28 cellular contexts compared by ENCODE assay signal in genomic region chr5:55498466-55498865, GRCh38.
"Had no signal": no experiment of that assay in that cellular context is flagged by ENCODE, and none has a peak within 500 bp of the region (broad histone marks: within the 10 kb centered on the region; RNA-seq: fewer than 3 reads in every experiment).

No MANE protein-coding gene starts in this region.

- H3K27me3 Mint-ChIP-seq: activated CD4-positive, alpha-beta memory T cell treated with anti-CD3 and anti-CD28 coated beads for 36 hours; activated CD4-positive, alpha-beta T cell treated with anti-CD3 and anti-CD28 coated beads, Interleukin-2, amount 10 ng/mL, durations not matched to agents 24 days and 14 days; activated naive CD4-positive, alpha-beta T cell treated with anti-CD3 and anti-CD28 coated beads, Interleukin-2, amount 10 ng/mL, durations not matched to agents 7 days and 5 days; activated naive CD8-positive, alpha-beta T cell treated with anti-CD3 and anti-CD28 coated beads, Interleukin-2, amount 10 ng/mL, durations not matched to agents 7 days and 5 days; brain; effector memory CD8-positive, alpha-beta T cell; naive thymus-derived CD4-positive, alpha-beta T cell had no signal

- H3K27me3 ChIP-seq: ascending aorta, ovary, right atrium auricular region, transverse colon, uterus had no signal

- H3K36me3 Mint-ChIP-seq: activated CD4-positive, alpha-beta memory T cell treated with anti-CD3 and anti-CD28 coated beads for 36 hours; mesothelial cell of epicardium had no signal

- H3K4me3 ChIP-seq: ascending aorta, left ventricle myocardium inferior, ovary, right atrium auricular region, transverse colon, uterus had no signal

- DNase-seq: activated CD4-positive, alpha-beta memory T cell treated with anti-CD3 and anti-CD28 coated beads for 36 hours; activated CD4-positive, alpha-beta T cell treated with anti-CD3 and anti-CD28 coated beads, Interleukin-2, amount 10 ng/mL, durations not matched to agents 24 days and 14 days; activated CD4-positive, CD25-positive, alpha-beta regulatory T cell treated with anti-CD3 and anti-CD28 coated beads, Interleukin-2, amount 50 U/mL, for 72 hours; activated CD8-positive, alpha-beta memory T cell treated with anti-CD3 and anti-CD28 coated beads, Interleukin-2, amount 50 U/mL, for 4 hours; activated effector memory CD4-positive, alpha-beta T cell treated with anti-CD3 and anti-CD28 coated beads, Interleukin-2, amount 50 U/mL, for 16 hours; activated naive CD4-positive, alpha-beta T cell treated with anti-CD3 and anti-CD28 coated beads, Interleukin-2, amount 10 ng/mL, durations not matched to agents 7 days and 5 days; activated naive CD8-positive, alpha-beta T cell treated with anti-CD3 and anti-CD28 coated beads, Interleukin-2, amount 10 ng/mL, durations not matched to agents 7 days and 5 days; activated T-cell treated with anti-CD3 and anti-CD28 coated beads, Interleukin-2, amount 50 U/mL, for 1 hour; cortex of kidney; effector memory CD8-positive, alpha-beta T cell; foreskin fibroblast; head of caudate nucleus; hypothalamus; left ventricle myocardium inferior; naive thymus-derived CD4-positive, alpha-beta T cell; ovary; stimulated activated CD4-positive, alpha-beta T cell treated with anti-CD3 and anti-CD28 coated beads, Interleukin-2, amount 100 ng/mL, for 48 hours; stimulated activated naive CD4-positive, alpha-beta T cell treated with Interleukin-2 at 50 U/mL for 16 hours; T-helper 9 cell; transverse colon; uterus; WERI-Rb-1 had no signal

- H3K4me3 Mint-ChIP-seq: activated CD4-positive, alpha-beta memory T cell treated with anti-CD3 and anti-CD28 coated beads for 36 hours; activated CD4-positive, alpha-beta T cell treated with anti-CD3 and anti-CD28 coated beads, Interleukin-2, amount 10 ng/mL, durations not matched to agents 24 days and 14 days; activated naive CD4-positive, alpha-beta T cell treated with anti-CD3 and anti-CD28 coated beads, Interleukin-2, amount 10 ng/mL, durations not matched to agents 7 days and 5 days; activated naive CD8-positive, alpha-beta T cell treated with anti-CD3 and anti-CD28 coated beads, Interleukin-2, amount 10 ng/mL, durations not matched to agents 7 days and 5 days; activated T-helper 1 cell treated with anti-CD3 and anti-CD28 coated beads, Interleukin-12 subunit alpha, Interleukin-12 subunit beta, Interleukin-2, Interleukin-4 antibody, amounts not matched to agents 30 ng/mL and 10 ng/mL and 1 ng/mL, durations not matched to agents 14 hours and 24 hours and 36 hours; brain; effector memory CD8-positive, alpha-beta T cell; mesothelial cell of epicardium; naive thymus-derived CD4-positive, alpha-beta T cell; T-helper 1 cell treated with Interleukin-12 subunit alpha and Interleukin-12 subunit beta and Interleukin-4 antibody, amounts not matched to agents 30 μg/mL and 1 μg/mL, for 36 hours had no signal

- H3K27ac ChIP-seq: ascending aorta, ovary, right atrium auricular region, uterus, WERI-Rb-1 had no signal

- H3K36me3 ChIP-seq: ascending aorta, left ventricle myocardium inferior, ovary, right atrium auricular region, transverse colon, uterus, WERI-Rb-1 had no signal

- H3K9me3 Mint-ChIP-seq: activated CD4-positive, alpha-beta memory T cell treated with anti-CD3 and anti-CD28 coated beads for 36 hours; activated CD4-positive, alpha-beta T cell treated with anti-CD3 and anti-CD28 coated beads, Interleukin-2, amount 10 ng/mL, durations not matched to agents 24 days and 14 days; activated naive CD4-positive, alpha-beta T cell treated with anti-CD3 and anti-CD28 coated beads, Interleukin-2, amount 10 ng/mL, durations not matched to agents 7 days and 5 days; activated naive CD8-positive, alpha-beta T cell treated with anti-CD3 and anti-CD28 coated beads, Interleukin-2, amount 10 ng/mL, durations not matched to agents 7 days and 5 days; activated T-helper 1 cell treated with anti-CD3 and anti-CD28 coated beads, Interleukin-12 subunit alpha, Interleukin-12 subunit beta, Interleukin-2, Interleukin-4 antibody, amounts not matched to agents 30 ng/mL and 10 ng/mL and 1 ng/mL, durations not matched to agents 14 hours and 24 hours and 36 hours; brain; effector memory CD8-positive, alpha-beta T cell; mesothelial cell of epicardium; T-helper 1 cell treated with Interleukin-12 subunit alpha and Interleukin-12 subunit beta and Interleukin-4 antibody, amounts not matched to agents 30 μg/mL and 1 μg/mL, for 36 hours had no signal

- H3K27ac Mint-ChIP-seq: activated CD4-positive, alpha-beta memory T cell treated with anti-CD3 and anti-CD28 coated beads for 36 hours; activated CD4-positive, alpha-beta T cell treated with anti-CD3 and anti-CD28 coated beads, Interleukin-2, amount 10 ng/mL, durations not matched to agents 24 days and 14 days; activated naive CD4-positive, alpha-beta T cell treated with anti-CD3 and anti-CD28 coated beads, Interleukin-2, amount 10 ng/mL, durations not matched to agents 7 days and 5 days; activated naive CD8-positive, alpha-beta T cell treated with anti-CD3 and anti-CD28 coated beads, Interleukin-2, amount 10 ng/mL, durations not matched to agents 7 days and 5 days; activated T-helper 1 cell treated with anti-CD3 and anti-CD28 coated beads, Interleukin-12 subunit alpha, Interleukin-12 subunit beta, Interleukin-2, Interleukin-4 antibody, amounts not matched to agents 30 ng/mL and 10 ng/mL and 1 ng/mL, durations not matched to agents 14 hours and 24 hours and 36 hours; effector memory CD8-positive, alpha-beta T cell; mesothelial cell of epicardium; T-helper 1 cell treated with Interleukin-12 subunit alpha and Interleukin-12 subunit beta and Interleukin-4 antibody, amounts not matched to agents 30 μg/mL and 1 μg/mL, for 36 hours had no signal

- H3K4me1 Mint-ChIP-seq: activated naive CD4-positive, alpha-beta T cell treated with anti-CD3 and anti-CD28 coated beads, Interleukin-2, amount 10 ng/mL, durations not matched to agents 7 days and 5 days had no signal

- H3K4me1 ChIP-seq: uterus had no signal

- ATAC-seq: effector memory CD8-positive, alpha-beta T cell; naive thymus-derived CD4-positive, alpha-beta T cell had no signal

- H3K9me3 ChIP-seq: ascending aorta, left ventricle myocardium inferior, ovary, right atrium auricular region, transverse colon, uterus had no signal
